ENCODE assay signal across 1 cellular context in genomic region chr19:18109731-18110671, GRCh38.
TF ChIP-seq lines count a peak whose summit lies in the region.

No MANE protein-coding gene starts in this region.

TF ChIP-seq in GM12878, 131 proteins besides CTCF, POLR2A, EP300 and RAD21 (continues in another document):
- TF ChIP-seq RUNX3 (IDR thresholded peaks at IDR 0.05; ENCODE audit: low read length) (peak; percentile 25; the same call in 1 of the 2 replicates), NKRF (conservative IDR thresholded peaks at IDR 0.05) (peak; percentile 74), SMAD1 (IDR thresholded peaks at IDR 0.05; ENCODE audit: low read depth, partially characterized antibody) (no peak), TCF3 (IDR thresholded peaks at IDR 0.05; ENCODE audit: borderline replicate concordance, insufficient read depth, low read depth, low read length) (0 out of 2 replicates have a peak, but pooled peaks have one; percentile 41), STAT3 (IDR thresholded peaks at IDR 0.05; ENCODE audit: low read depth, low read length) (no peak), NR2C1 (IDR thresholded peaks at IDR 0.05) (peak; percentile 33; the same call in 1 of the 2 replicates), SP1 (IDR thresholded peaks at IDR 0.05; ENCODE audit: low read depth, low read length) (no peak), LARP7 (IDR thresholded peaks at IDR 0.05) (peak; percentile 88; the same call in 1 of the 2 replicates), BACH1 (IDR thresholded peaks at IDR 0.05; ENCODE audit: borderline replicate concordance) (peak; percentile 74; the same call in 1 of the 2 replicates), ATF3 (IDR thresholded peaks at IDR 0.05; ENCODE audit: borderline replicate concordance, extremely low read depth, low read depth, low read length) (no peak), CHD1 (IDR thresholded peaks at IDR 0.05; ENCODE audit: low read depth, low read length) (no peak), CUX1 (IDR thresholded peaks at IDR 0.05; ENCODE audit: insufficient replicate concordance, low read depth, low read length) (no peak), TCF12 (IDR thresholded peaks at IDR 0.05; ENCODE audit: low read depth, low read length) (no peak), ZNF207 (IDR thresholded peaks at IDR 0.05; ENCODE audit: borderline replicate concordance) (no peak), SRF (IDR thresholded peaks at IDR 0.05; ENCODE audit: low read depth in 2 of 2, low read length in 2 of 2) (no peak), DPF2 (IDR thresholded peaks at IDR 0.05) (0 out of 2 replicates have a peak, but pooled peaks have one; percentile 29), ZBTB4 (CRISPR knock-in tag; IDR thresholded peaks at IDR 0.05) (no peak), PAX8 (IDR thresholded peaks at IDR 0.05) (no peak), NR2F1 (conservative IDR thresholded peaks at IDR 0.05) (peak; percentile 65), PAX5 (IDR thresholded peaks at IDR 0.05; ENCODE audit: borderline replicate concordance, low read depth, low read length) (peak; percentile 22; the same call in 1 of the 2 replicates), CREB1 (IDR thresholded peaks at IDR 0.05; ENCODE audit: low read depth) (no peak), BHLHE40 (IDR thresholded peaks at IDR 0.05; ENCODE audit: borderline replicate concordance in 1 of 2, low read depth in 2 of 2, low read length in 1 of 2) (peak in 1 of 2 experiments; percentile 45; a peak in 2 of 4 replicates), NFYA (IDR thresholded peaks at IDR 0.05; ENCODE audit: borderline replicate concordance, low read depth, low read length) (no peak), SREBF1 (IDR thresholded peaks at IDR 0.05; ENCODE audit: low read length) (no peak), SMAD5 (IDR thresholded peaks at IDR 0.05; ENCODE audit: low read depth) (no peak), ELK1 (IDR thresholded peaks at IDR 0.05; ENCODE audit: low read depth, low read length) (no peak), SMC3 (IDR thresholded peaks at IDR 0.05; ENCODE audit: borderline replicate concordance, low read length) (no peak), CEBPZ (IDR thresholded peaks at IDR 0.05; ENCODE audit: low read depth, low read length) (no peak), IKZF1 (conservative IDR thresholded peaks at IDR 0.05) (peak; percentile 60), YY1 (IDR thresholded peaks at IDR 0.05; ENCODE audit: low read depth, low read length) (0 out of 2 replicates have a peak, but pooled peaks have one; percentile 7), TBL1XR1 (IDR thresholded peaks at IDR 0.05; ENCODE audit: low read depth, low read length) (no peak)
- TF ChIP-seq, protein P1, sequence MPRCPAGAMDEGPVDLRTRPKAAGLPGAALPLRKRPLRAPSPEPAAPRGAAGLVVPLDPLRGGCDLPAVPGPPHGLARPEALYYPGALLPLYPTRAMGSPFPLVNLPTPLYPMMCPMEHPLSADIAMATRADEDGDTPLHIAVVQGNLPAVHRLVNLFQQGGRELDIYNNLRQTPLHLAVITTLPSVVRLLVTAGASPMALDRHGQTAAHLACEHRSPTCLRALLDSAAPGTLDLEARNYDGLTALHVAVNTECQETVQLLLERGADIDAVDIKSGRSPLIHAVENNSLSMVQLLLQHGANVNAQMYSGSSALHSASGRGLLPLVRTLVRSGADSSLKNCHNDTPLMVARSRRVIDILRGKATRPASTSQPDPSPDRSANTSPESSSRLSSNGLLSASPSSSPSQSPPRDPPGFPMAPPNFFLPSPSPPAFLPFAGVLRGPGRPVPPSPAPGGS (IDR thresholded peaks at IDR 0.05; ENCODE audit: borderline replicate concordance, insufficient read depth, low read depth, low read length, poor library complexity, severe bottlenecking) = no peak
- TF ChIP-seq, protein P2, sequence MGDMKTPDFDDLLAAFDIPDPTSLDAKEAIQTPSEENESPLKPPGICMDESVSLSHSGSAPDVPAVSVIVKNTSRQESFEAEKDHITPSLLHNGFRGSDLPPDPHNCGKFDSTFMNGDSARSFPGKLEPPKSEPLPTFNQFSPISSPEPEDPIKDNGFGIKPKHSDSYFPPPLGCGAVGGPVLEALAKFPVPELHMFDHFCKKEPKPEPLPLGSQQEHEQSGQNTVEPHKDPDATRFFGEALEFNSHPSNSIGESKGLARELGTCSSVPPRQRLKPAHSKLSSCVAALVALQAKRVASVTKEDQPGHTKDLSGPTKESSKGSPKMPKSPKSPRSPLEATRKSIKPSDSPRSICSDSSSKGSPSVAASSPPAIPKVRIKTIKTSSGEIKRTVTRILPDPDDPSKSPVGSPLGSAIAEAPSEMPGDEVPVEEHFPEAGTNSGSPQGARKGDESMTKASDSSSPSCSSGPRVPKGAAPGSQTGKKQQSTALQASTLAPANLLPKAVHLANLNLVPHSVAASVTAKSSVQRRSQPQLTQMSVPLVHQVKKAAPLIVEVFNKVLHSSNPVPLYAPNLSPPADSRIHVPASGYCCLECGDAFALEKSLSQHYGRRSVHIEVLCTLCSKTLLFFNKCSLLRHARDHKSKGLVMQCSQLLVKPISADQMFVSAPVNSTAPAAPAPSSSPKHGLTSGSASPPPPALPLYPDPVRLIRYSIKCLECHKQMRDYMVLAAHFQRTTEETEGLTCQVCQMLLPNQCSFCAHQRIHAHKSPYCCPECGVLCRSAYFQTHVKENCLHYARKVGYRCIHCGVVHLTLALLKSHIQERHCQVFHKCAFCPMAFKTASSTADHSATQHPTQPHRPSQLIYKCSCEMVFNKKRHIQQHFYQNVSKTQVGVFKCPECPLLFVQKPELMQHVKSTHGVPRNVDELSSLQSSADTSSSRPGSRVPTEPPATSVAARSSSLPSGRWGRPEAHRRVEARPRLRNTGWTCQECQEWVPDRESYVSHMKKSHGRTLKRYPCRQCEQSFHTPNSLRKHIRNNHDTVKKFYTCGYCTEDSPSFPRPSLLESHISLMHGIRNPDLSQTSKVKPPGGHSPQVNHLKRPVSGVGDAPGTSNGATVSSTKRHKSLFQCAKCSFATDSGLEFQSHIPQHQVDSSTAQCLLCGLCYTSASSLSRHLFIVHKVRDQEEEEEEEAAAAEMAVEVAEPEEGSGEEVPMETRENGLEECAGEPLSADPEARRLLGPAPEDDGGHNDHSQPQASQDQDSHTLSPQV (IDR thresholded peaks at IDR 0.05) = no peak
- TF ChIP-seq, protein P3, sequence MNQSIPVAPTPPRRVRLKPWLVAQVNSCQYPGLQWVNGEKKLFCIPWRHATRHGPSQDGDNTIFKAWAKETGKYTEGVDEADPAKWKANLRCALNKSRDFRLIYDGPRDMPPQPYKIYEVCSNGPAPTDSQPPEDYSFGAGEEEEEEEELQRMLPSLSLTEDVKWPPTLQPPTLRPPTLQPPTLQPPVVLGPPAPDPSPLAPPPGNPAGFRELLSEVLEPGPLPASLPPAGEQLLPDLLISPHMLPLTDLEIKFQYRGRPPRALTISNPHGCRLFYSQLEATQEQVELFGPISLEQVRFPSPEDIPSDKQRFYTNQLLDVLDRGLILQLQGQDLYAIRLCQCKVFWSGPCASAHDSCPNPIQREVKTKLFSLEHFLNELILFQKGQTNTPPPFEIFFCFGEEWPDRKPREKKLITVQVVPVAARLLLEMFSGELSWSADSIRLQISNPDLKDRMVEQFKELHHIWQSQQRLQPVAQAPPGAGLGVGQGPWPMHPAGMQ (IDR thresholded peaks at IDR 0.05; ENCODE audit: borderline replicate concordance) = no peak
